ENCODE assay signal across 8 cellular contexts in genomic region chr15:63381301-63382192, GRCh38. TPM values are rescaled to one million over a fixed set of nuclear protein-coding genes. Genes with fewer than 3 reads are reported as not detected.
DNase-seq lines count a peak whose midpoint lies in the region; ATAC-seq, FAIRE-seq and TF ChIP-seq lines count a peak whose summit lies in the region.

CA12 (minus strand) TSS chr15:63381846; CDS start chr15:63381720, 126 bp downstream.

- H3K4me1 ChIP-seq in endothelial cell of umbilical vein (ENCODE audit: control insufficient read depth, extremely low read depth, insufficient read depth, low read length) (peaks cover 8% of the 10 kb centered on the region), uterus (no peaks in the 10 kb centered on the region)

- dilution Hi-C loops in endothelial cell of umbilical vein (cut with MboI; ENCODE audit: extremely low pct_ligation_motif_present, low sequenced_read_pairs) = no loop called here

- peak within 1 kb of the TSS; percentile 71 for H3K4me2 ChIP-seq in endothelial cell of umbilical vein (ENCODE audit: insufficient read depth, low read length)

- no TSS peak for BruUV-seq in endothelial cell of umbilical vein (replicated peaks; lab: Mats Ljungman, UMichigan)

- H3K9me3 ChIP-seq in SK-N-MC (ENCODE audit: low read depth, low read length) = no peaks in the 10 kb centered on the region
- H3K9me3 ChIP-seq in endothelial cell of umbilical vein (replicated peaks; ENCODE audit: control insufficient read depth, insufficient read depth, low read length) = no peaks in the 10 kb centered on the region
- no peaks in the 10 kb centered on the region for H3K9me3 ChIP-seq in uterus

- no peak within 1 kb of the TSS for H3K27ac ChIP-seq in SK-N-MC
- no peak within 1 kb of the TSS for H3K27ac ChIP-seq in endothelial cell of umbilical vein (ENCODE audit: insufficient read depth, low read depth, low read length)
- peak within 1 kb of the TSS in 1 of 2 donors; percentile 36 for H3K27ac ChIP-seq in uterus

- CTCF ChIA-PET in endothelial cell of umbilical vein (lab: Charles Lee) = interaction anchor here (0.6 to 1.8 kb wide), 5 partner anchors 8 to 122 kb away, joined by 3 to 5 read pairs (median 4); no protein-coding TSS in a partner anchor

- H3K9me1 ChIP-seq in endothelial cell of umbilical vein (replicated peaks; ENCODE audit: control insufficient read depth, extremely low read depth, insufficient read depth, low read length) = no peaks in the 10 kb centered on the region

- TF ChIP-seq POLR2A in endothelial cell of umbilical vein (IDR thresholded peaks at IDR 0.05; ENCODE audit: low read depth, low read length) = no peak
- peak in 1 of 2 donors; percentile 55 for TF ChIP-seq POLR2A in uterus (IDR thresholded peaks at IDR 0.05)

- TF ChIP-seq CTCF in endothelial cell of umbilical vein (IDR thresholded peaks at IDR 0.05; ENCODE audit: extremely low read depth in 1 of 2, insufficient read depth in 1 of 2, low read depth in 1 of 2, low read length in 2 of 2) (no peak), uterus (IDR thresholded peaks at IDR 0.05) (no peak)

- peak within 1 kb of the TSS; percentile 97 for H2AFZ ChIP-seq in endothelial cell of umbilical vein (ENCODE audit: low read depth, low read length)

- no peak for ATAC-seq in GM18520 (IDR thresholded peaks at IDR 0.05; ENCODE audit: unreplicated experiment)

- peak; percentile 82 for FAIRE-seq in endothelial cell of umbilical vein (lab: Jason Lieb, UNC)

- POLR2A ChIA-PET in endothelial cell of umbilical vein (lab: Charles Lee) = no interaction called here

- H3K4me3 ChIP-seq in SK-N-MC (peak within 1 kb of the TSS; percentile 67), endothelial cell of umbilical vein (replicated peaks in 1 of 3; ENCODE audit: insufficient read depth in 1 of 3, low read depth in 1 of 3, low read length in 3 of 3) (peak within 1 kb of the TSS; percentile 34 to 54 (median 44)), uterus (peak within 1 kb of the TSS; percentile 18 to 35)

- H3K9ac ChIP-seq in SK-N-MC (ENCODE audit: insufficient read length) (no peak within 1 kb of the TSS), endothelial cell of umbilical vein (replicated peaks; ENCODE audit: extremely low read depth, insufficient read depth, low read length) (peak within 1 kb of the TSS; percentile 12)

- no peaks in the 10 kb centered on the region for H3K36me3 ChIP-seq in SK-N-MC (ENCODE audit: insufficient read depth, low read length)
- H3K36me3 ChIP-seq in endothelial cell of umbilical vein (ENCODE audit: control insufficient read depth in 2 of 2, extremely low read depth in 1 of 2, insufficient read depth in 2 of 2, low read length in 2 of 2) = no peaks in the 10 kb centered on the region
- no peaks in the 10 kb centered on the region for H3K36me3 ChIP-seq in uterus

- no peaks in the 10 kb centered on the region for H4K20me1 ChIP-seq in endothelial cell of umbilical vein (replicated peaks; ENCODE audit: control insufficient read depth, extremely low read depth, insufficient read depth, low read length)

- no peaks in the 10 kb centered on the region for H3K27me3 ChIP-seq in endothelial cell of umbilical vein (ENCODE audit: control insufficient read depth in 2 of 2, insufficient read depth in 2 of 2, low read length in 2 of 2)
- H3K27me3 ChIP-seq in uterus = no peaks in the 10 kb centered on the region

- H3K79me2 ChIP-seq in endothelial cell of umbilical vein (ENCODE audit: control insufficient read depth, insufficient read depth, low read length) = no peaks in the 10 kb centered on the region

- intact Hi-C loops in endothelial cell of umbilical vein (cut with micrococcal nuclease) (loop anchor here (2.0 kb wide), 1 partner anchor 91 kb away; no protein-coding TSS in a partner anchor), uterus (cut with DNase I; ENCODE audit: low total_unique reads) (no loop called here)

- DNase-seq in NCI-H82 (lab: John Stamatoyannopoulos, UW) (peak; percentile 78), NCI-H82 treated with DMSO at 0.1 percent for 48 hours (lab: John Stamatoyannopoulos, UW; ENCODE audit: unreplicated experiment) (no peak), SK-N-MC (ENCODE audit: low read depth, low spot score) (no peak), endothelial cell of umbilical vein (ENCODE audit: low read depth, low spot score) (peak; percentile 46), mucosa of gallbladder (ENCODE audit: low spot score) (no peak), uterus (peak; percentile 32 to 39), HPDE6-E6E7 (ENCODE audit: extremely low spot score) (no peak)

TF ChIP-seq in endothelial cell of umbilical vein, 7 proteins besides CTCF, POLR2A, EP300 and RAD21:
- TF ChIP-seq GATA2 (IDR thresholded peaks at IDR 0.05; ENCODE audit: insufficient read depth, insufficient read length, low read depth, low read length) (no peak), MAX (IDR thresholded peaks at IDR 0.05; ENCODE audit: insufficient read depth, insufficient read length) (no peak), EZH2 (IDR thresholded peaks at IDR 0.05; ENCODE audit: borderline replicate concordance, low read depth, low read length, severe bottlenecking) (no peak), FOS (IDR thresholded peaks at IDR 0.05; ENCODE audit: borderline replicate concordance, insufficient read depth, low read length) (no peak), MYC (IDR thresholded peaks at IDR 0.05; ENCODE audit: low read depth, low read length) (no peak), JUN (IDR thresholded peaks at IDR 0.05; ENCODE audit: borderline replicate concordance, insufficient read depth, insufficient read length, low read depth) (no peak)

RNA-seq across cellular contexts. Expression of gene CA12, which starts in this region (rescaled TPM):
- total RNA-seq in endothelial cell of umbilical vein = 1.8 and 5.9 TPM in 2 replicates
- 1.1 and 1.4 TPM in 2 replicates for polyA plus RNA-seq in endothelial cell of umbilical vein
- 0.73 and 1.1 TPM in 2 replicates for polyA plus RNA-seq in endothelial cell of umbilical vein (2011; cell fraction: cytosol; rRNA removed)
- polyA plus RNA-seq in endothelial cell of umbilical vein (2011; cell fraction: nucleus; rRNA removed) = 0.64 and 0.84 TPM in 2 replicates
- polyA plus RNA-seq in endothelial cell of umbilical vein (2012) = 6.8 and 7.5 TPM in 2 replicates
- polyA minus RNA-seq in endothelial cell of umbilical vein = 0.66 and 0.73 TPM in 2 replicates
- polyA minus RNA-seq in endothelial cell of umbilical vein (2011; cell fraction: cytosol; rRNA and poly(A)+ RNA removed) = 2.4 TPM
- polyA minus RNA-seq in endothelial cell of umbilical vein (2011; cell fraction: nucleus; rRNA and poly(A)+ RNA removed) = 1.2 and 1.4 TPM in 2 replicates
- total RNA-seq in mucosa of gallbladder = 20.5 TPM
- 10 to 100 TPM in 1 of 4 donors, 1 to 10 TPM in 2, under 1 TPM in 1; 0.29 to 11.8 (median 8.0) TPM for total RNA-seq in uterus

Comparison
In these comparisons a context has a peak if more than half of its experiments do, and no peak if none do; other contexts are left out.
1. DNase-seq: peak in NCI-H82 (single experiment), endothelial cell of umbilical vein (single experiment) and uterus (2 of 2); none in NCI-H82 treated with DMSO at 0.1 percent for 48 hours (single experiment), SK-N-MC (single experiment), mucosa of gallbladder (single experiment) and HPDE6-E6E7 (single experiment).
2. Peak in every context shown above with its lines, with median percentiles within 50 percentile points of each other: H3K4me3 ChIP-seq.